Comparison of ENCODE assay signal across 8 cellular contexts in the genomic region with DNA sequence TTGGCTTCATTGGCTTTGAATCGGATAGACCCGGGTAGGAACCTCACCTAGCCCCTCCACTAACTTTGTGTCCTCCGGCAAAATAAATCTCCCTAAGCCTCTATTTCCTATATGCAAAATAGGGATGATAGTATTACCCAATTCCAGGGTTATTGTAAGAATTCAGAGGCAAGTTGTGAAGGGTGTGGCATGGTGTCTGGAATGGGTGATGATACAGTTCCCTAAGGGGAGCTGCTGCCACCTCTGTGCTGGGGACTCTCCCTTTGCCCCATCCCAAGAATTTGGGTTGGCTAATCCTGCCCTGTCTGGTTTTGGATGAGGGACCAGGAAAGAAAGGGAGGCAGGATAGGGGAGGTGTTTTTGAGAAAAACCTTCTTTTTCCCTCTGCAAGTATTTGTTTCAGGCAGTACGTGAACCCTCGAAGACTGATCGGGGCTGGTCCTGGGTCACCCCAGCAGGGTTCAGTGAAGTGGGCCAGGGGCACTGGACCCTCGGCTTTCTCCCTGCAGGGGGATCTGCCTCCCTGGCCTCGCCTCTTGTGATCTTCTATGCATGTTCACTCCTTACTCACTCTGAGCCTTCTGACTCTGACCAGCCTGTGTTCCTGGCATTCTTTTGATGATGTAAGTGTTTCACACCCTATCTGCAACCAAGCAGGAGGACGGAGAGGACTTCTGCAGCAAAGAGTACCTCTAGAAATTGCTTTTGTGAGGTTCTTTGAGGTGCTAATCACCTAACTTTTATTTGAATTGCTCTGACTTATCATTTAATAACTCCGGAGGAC.
DNase-seq lines count a peak whose midpoint lies in the region; ATAC-seq and TF ChIP-seq lines count a peak whose summit lies in the region.

No MANE protein-coding gene starts in this region.

- no peaks in the 10 kb centered on the region for H3K36me3 ChIP-seq in adipocyte (ENCODE audit: control insufficient read depth, insufficient read depth, low read length, severe bottlenecking)

- no peaks in the 10 kb centered on the region for H3K27me3 Mint-ChIP-seq in activated CD8-positive, alpha-beta memory T cell treated with anti-CD3 and anti-CD28 coated beads, Interleukin-2, amount 10 ng/mL, durations not matched to agents 7 days and 5 days
- no peaks in the 10 kb centered on the region for H3K27me3 Mint-ChIP-seq in type B pancreatic cell

- H3K9me3 Mint-ChIP-seq in activated CD8-positive, alpha-beta memory T cell treated with anti-CD3 and anti-CD28 coated beads, Interleukin-2, amount 10 ng/mL, durations not matched to agents 7 days and 5 days (ENCODE audit: low read depth), result no peaks in the 10 kb centered on the region
- H3K9me3 Mint-ChIP-seq in type B pancreatic cell, result no peaks in the 10 kb centered on the region

- peaks cover 7% of the 10 kb centered on the region for H3K36me3 Mint-ChIP-seq in activated CD8-positive, alpha-beta memory T cell treated with anti-CD3 and anti-CD28 coated beads, Interleukin-2, amount 10 ng/mL, durations not matched to agents 7 days and 5 days
- no peaks in the 10 kb centered on the region for H3K36me3 Mint-ChIP-seq in type B pancreatic cell

- TF ChIP-seq CTCF in type B pancreatic cell (conservative IDR thresholded peaks at IDR 0.05), result no peak

- no peak for ATAC-seq in activated CD8-positive, alpha-beta memory T cell treated with anti-CD3 and anti-CD28 coated beads, Interleukin-2, amount 10 ng/mL, durations not matched to agents 7 days and 5 days
- ATAC-seq in GM21723 (IDR thresholded peaks at IDR 0.05; ENCODE audit: unreplicated experiment), result no peak

- H3K9me3 ChIP-seq in adipocyte (ENCODE audit: control insufficient read depth, low read length), result no peaks in the 10 kb centered on the region

- CTCF ChIA-PET in activated CD8-positive, alpha-beta memory T cell treated with anti-CD3 and anti-CD28 coated beads, Interleukin-2, amount 10 ng/mL, durations not matched to agents 7 days and 5 days (lab: Charles Lee), result interaction anchor here (1.9 kb wide), 1 partner anchor 27 kb away, joined by 8 read pairs; no protein-coding TSS in a partner anchor

- peak overlapping the region; percentile 100 for H3K27ac Mint-ChIP-seq in activated CD8-positive, alpha-beta memory T cell treated with anti-CD3 and anti-CD28 coated beads, Interleukin-2, amount 10 ng/mL, durations not matched to agents 7 days and 5 days
- peak overlapping the region; percentile 77 for H3K27ac Mint-ChIP-seq in type B pancreatic cell

- no peaks in the 10 kb centered on the region for H3K27me3 ChIP-seq in adipocyte (replicated peaks; ENCODE audit: control insufficient read depth, insufficient read depth, low read length)

- peaks cover 88% of the 10 kb centered on the region for H3K4me1 Mint-ChIP-seq in activated CD8-positive, alpha-beta memory T cell treated with anti-CD3 and anti-CD28 coated beads, Interleukin-2, amount 10 ng/mL, durations not matched to agents 7 days and 5 days
- peaks cover 64% of the 10 kb centered on the region for H3K4me1 Mint-ChIP-seq in type B pancreatic cell (ENCODE audit: unreplicated experiment)

- no peak overlapping the region for H3K4me3 ChIP-seq in adipocyte (ENCODE audit: low read length)

- no peak for DNase-seq in activated CD8-positive, alpha-beta memory T cell treated with anti-CD3 and anti-CD28 coated beads, Interleukin-2, amount 10 ng/mL, durations not matched to agents 7 days and 5 days
- no peak for DNase-seq in activated CD8-positive, alpha-beta memory T cell treated with anti-CD3 and anti-CD28 coated beads, Interleukin-2, amount 50 U/mL, for 48 hours
- DNase-seq in adipocyte (ENCODE audit: low read depth) (peak; percentile 51), islet precursor cell (peak; percentile 83), type B pancreatic cell (ENCODE audit: extremely low spot score, unreplicated experiment) (no peak), GDM1 (lab: John Stamatoyannopoulos, UW) (no peak), DMS 273 treated with DMSO at 0.1 percent for 48 hours (lab: John Stamatoyannopoulos, UW) (no peak)

- H3K4me3 Mint-ChIP-seq in activated CD8-positive, alpha-beta memory T cell treated with anti-CD3 and anti-CD28 coated beads, Interleukin-2, amount 10 ng/mL, durations not matched to agents 7 days and 5 days, result peak overlapping the region; percentile 88
- H3K4me3 Mint-ChIP-seq in type B pancreatic cell, result no peak overlapping the region

- no peak overlapping the region for H3K9ac ChIP-seq in adipocyte (ENCODE audit: low read length)

- peaks cover 9% of the 10 kb centered on the region for H3K4me1 ChIP-seq in adipocyte (ENCODE audit: control insufficient read depth, insufficient read depth, low read length)

Comparison
In these comparisons a context has a peak if more than half of its experiments do, and no peak if none do; other contexts are left out.
1. DNase-seq: peak in adipocyte (single experiment) and islet precursor cell (single experiment); none in activated CD8-positive, alpha-beta memory T cell treated with anti-CD3 and anti-CD28 coated beads, Interleukin-2, amount 10 ng/mL, durations not matched to agents 7 days and 5 days (single experiment), activated CD8-positive, alpha-beta memory T cell treated with anti-CD3 and anti-CD28 coated beads, Interleukin-2, amount 50 U/mL, for 48 hours (single experiment), type B pancreatic cell (single experiment), GDM1 (single experiment) and DMS 273 treated with DMSO at 0.1 percent for 48 hours (single experiment).